Comparison of ENCODE assay signal across 23 cellular contexts in the genomic region with DNA sequence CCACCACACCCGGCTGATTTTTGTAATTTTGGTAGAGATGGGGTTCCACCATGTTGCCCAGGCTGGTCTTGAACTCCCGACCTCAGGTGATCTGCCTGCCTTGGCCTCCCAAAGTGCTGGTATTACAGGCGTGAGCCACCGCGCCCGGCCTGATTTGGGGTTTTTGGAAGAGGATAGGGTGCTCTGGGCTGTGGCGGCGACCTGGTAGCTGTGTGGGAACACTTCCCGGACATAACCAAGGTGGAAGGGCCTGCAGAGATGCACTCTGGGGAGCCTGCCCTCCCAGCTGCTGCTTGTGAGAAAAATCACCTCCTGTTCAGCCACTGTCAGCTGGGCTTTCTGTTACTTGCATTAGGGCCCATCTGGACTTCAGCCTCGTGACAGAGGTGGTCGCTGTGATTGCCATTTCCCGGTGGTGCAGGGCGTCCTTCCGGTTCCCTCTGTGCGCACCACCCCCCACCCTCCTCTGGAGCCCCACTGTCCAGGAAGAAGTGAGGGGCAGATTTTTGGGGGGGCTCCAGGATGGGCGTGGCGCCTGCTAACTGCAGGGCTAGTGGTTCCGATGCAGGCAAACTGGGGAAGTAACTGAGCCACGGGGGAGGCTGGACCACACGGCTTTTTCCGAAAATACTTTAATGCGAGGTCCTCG. TPM values are rescaled to one million over a fixed set of nuclear protein-coding genes. Genes with fewer than 3 reads are reported as not detected.
A peak's percentile ranks its signal among the peaks of the same experiment; 100 is the strongest.
DNase-seq lines count a peak whose midpoint lies in the region; ATAC-seq, FAIRE-seq and TF ChIP-seq lines count a peak whose summit lies in the region.
"Had no signal": no experiment of that assay in that cellular context is flagged by ENCODE, and none has a peak within 500 bp of the region (broad histone marks: within the 10 kb centered on the region; RNA-seq: fewer than 3 reads in every experiment).

No MANE protein-coding gene starts in this region.

- H3K4ac ChIP-seq in neuronal stem cell (ENCODE audit: low read length), result peak overlapping the region; percentile 53

- H2AFZ ChIP-seq in neuronal stem cell (ENCODE audit: low read length), result no peak overlapping the region
- H2AFZ ChIP-seq: hepatocyte had no signal

- WGBS in neuronal stem cell (ENCODE audit: extremely low coverage in 2 of 2, insufficient read length in 2 of 2, insufficient replicate concordance in 1 of 2), 2 donors, result no CpG with 5 or more reads among the region's 23 CpGs

- peaks cover 15 to 16% of the 10 kb centered on the region in 2 donors for H3K36me3 ChIP-seq in neuronal stem cell (replicated peaks in 1 of 2; ENCODE audit: control insufficient read depth in 2 of 2, insufficient read depth in 2 of 2, low read length in 2 of 2)

- H3K9me3 Mint-ChIP-seq in activated CD4-positive, alpha-beta T cell treated with anti-CD3 and anti-CD28 coated beads, Interleukin-2, amount 10 ng/mL, durations not matched to agents 24 days and 14 days, result no peaks in the 10 kb centered on the region
- no peaks in the 10 kb centered on the region for H3K9me3 Mint-ChIP-seq in activated T-helper 17 cell treated with anti-CD3 and anti-CD28 coated beads, Interleukin-2, amount 50 U/mL, for 72 hours
- H3K9me3 Mint-ChIP-seq: HFFc6, type B pancreatic cell, WTC11 had no signal

- H3K18ac ChIP-seq in neuronal stem cell (ENCODE audit: low read length), result peak overlapping the region; percentile 99

- H2BK120ac ChIP-seq in neuronal stem cell (ENCODE audit: low read depth, low read length), result peak overlapping the region; percentile 94

- DNase-seq in activated CD4-positive, alpha-beta T cell treated with anti-CD3 and anti-CD28 coated beads, Interleukin-2, amount 10 ng/mL, durations not matched to agents 24 days and 14 days, result no peak
- DNase-seq in activated CD4-positive, alpha-beta T cell treated with anti-CD3 and anti-CD28 coated beads for 1 hour, result no peak
- no peak for DNase-seq in GM12892 (ENCODE audit: insufficient read length)
- DNase-seq in neuronal stem cell (ENCODE audit: low spot score), result no peak
- no peak for DNase-seq in H4 (ENCODE audit: low spot score)
- DNase-seq in stimulated activated CD4-positive, alpha-beta T cell treated with anti-CD3 and anti-CD28 coated beads, Interleukin-4, amount 100 ng/mL, for 4 hours, result no peak
- DNase-seq: HFFc6, KG1, NCI-H524 treated with DMSO at 0.1 percent for 48 hours, SHP77 treated with DMSO at 0.1 percent for 48 hours had no signal

- FAIRE-seq in GM12892 (lab: Jason Lieb, UNC), result no peak
- FAIRE-seq: bronchial epithelial cell, islet of Langerhans, pancreas had no signal

- no peak overlapping the region for H4K91ac ChIP-seq in neuronal stem cell (ENCODE audit: low read depth, low read length, poor library complexity)

- no peaks in the 10 kb centered on the region for H3K79me1 ChIP-seq in neuronal stem cell (ENCODE audit: low read depth, low read length)

- peaks cover 0 to 11% (median 0%) of the 10 kb centered on the region in 3 experiments for H3K27me3 ChIP-seq in neuronal stem cell (ENCODE audit: control insufficient read depth in 3 of 3, insufficient read depth in 3 of 3, low read depth in 1 of 3, low read length in 3 of 3)
- H3K27me3 ChIP-seq: hepatocyte, pancreas, right lobe of liver had no signal

- H3K36me3 Mint-ChIP-seq in activated CD4-positive, alpha-beta T cell treated with anti-CD3 and anti-CD28 coated beads, Interleukin-2, amount 10 ng/mL, durations not matched to agents 24 days and 14 days (ENCODE audit: low read depth), result peaks cover 44% of the 10 kb centered on the region
- peaks cover 100% of the 10 kb centered on the region for H3K36me3 Mint-ChIP-seq in activated T-helper 17 cell treated with anti-CD3 and anti-CD28 coated beads, Interleukin-2, amount 50 U/mL, for 72 hours (ENCODE audit: low read depth)

- no peak overlapping the region for H2BK15ac ChIP-seq in neuronal stem cell (ENCODE audit: low read length)

- peaks cover 0 to 9% of the 10 kb centered on the region in 2 donors for H3K9me3 ChIP-seq in neuronal stem cell (replicated peaks in 1 of 2; ENCODE audit: control insufficient read depth in 2 of 2, insufficient read depth in 1 of 2, low read depth in 1 of 2, low read length in 2 of 2)
- H3K9me3 ChIP-seq: A549, pancreas, right lobe of liver, stomach had no signal

- no peaks in the 10 kb centered on the region for H3K27me3 Mint-ChIP-seq in activated CD4-positive, alpha-beta T cell treated with anti-CD3 and anti-CD28 coated beads, Interleukin-2, amount 10 ng/mL, durations not matched to agents 24 days and 14 days
- no peaks in the 10 kb centered on the region for H3K27me3 Mint-ChIP-seq in activated T-helper 17 cell treated with anti-CD3 and anti-CD28 coated beads, Interleukin-2, amount 50 U/mL, for 72 hours

- peak overlapping the region; percentile 37 for H3K27ac Mint-ChIP-seq in activated CD4-positive, alpha-beta T cell treated with anti-CD3 and anti-CD28 coated beads, Interleukin-2, amount 10 ng/mL, durations not matched to agents 24 days and 14 days
- peak overlapping the region; percentile 63 for H3K27ac Mint-ChIP-seq in activated T-helper 17 cell treated with anti-CD3 and anti-CD28 coated beads, Interleukin-2, amount 50 U/mL, for 72 hours
- H3K27ac Mint-ChIP-seq: HFFc6, type B pancreatic cell, WTC11 had no signal

- TF ChIP-seq POLR2A in GM12892 (IDR thresholded peaks at IDR 0.05; ENCODE audit: low read depth, low read length), result peak; percentile 2; the same call in 1 of the 2 replicates

- peak overlapping the region; percentile 23 for H3K4me3 Mint-ChIP-seq in activated CD4-positive, alpha-beta T cell treated with anti-CD3 and anti-CD28 coated beads, Interleukin-2, amount 10 ng/mL, durations not matched to agents 24 days and 14 days
- H3K4me3 Mint-ChIP-seq in activated T-helper 17 cell treated with anti-CD3 and anti-CD28 coated beads, Interleukin-2, amount 50 U/mL, for 72 hours, result peak overlapping the region; percentile 93
- H3K4me3 Mint-ChIP-seq: HFFc6 had no signal

- peak overlapping the region; percentile 84 for H2AK5ac ChIP-seq in neuronal stem cell (ENCODE audit: low read depth, low read length)

- no peak overlapping the region for H4K8ac ChIP-seq in neuronal stem cell (ENCODE audit: low read depth, low read length)

- no peak overlapping the region for H3K27ac ChIP-seq in neuronal stem cell (replicated peaks; ENCODE audit: low read length)
- H3K27ac ChIP-seq: epithelial cell of prostate, hepatocyte, pancreas, right lobe of liver, stomach had no signal

- H3K23ac ChIP-seq in neuronal stem cell (ENCODE audit: low read depth, low read length, poor library complexity), result peak overlapping the region; percentile 99

- ATAC-seq in activated T-helper 17 cell treated with anti-CD3 and anti-CD28 coated beads, Interleukin-2, amount 50 U/mL, for 72 hours (replicated peaks), result no peak
- ATAC-seq in GM19035 (IDR thresholded peaks at IDR 0.05; ENCODE audit: unreplicated experiment), result no peak

- peaks cover 21% of the 10 kb centered on the region for H3K4me1 Mint-ChIP-seq in activated CD4-positive, alpha-beta T cell treated with anti-CD3 and anti-CD28 coated beads, Interleukin-2, amount 10 ng/mL, durations not matched to agents 24 days and 14 days
- peaks cover 26% of the 10 kb centered on the region for H3K4me1 Mint-ChIP-seq in activated T-helper 17 cell treated with anti-CD3 and anti-CD28 coated beads, Interleukin-2, amount 50 U/mL, for 72 hours

- peak overlapping the region; percentile 22 for H2BK12ac ChIP-seq in neuronal stem cell (ENCODE audit: low read length)

- H3K9ac ChIP-seq in neuronal stem cell (ENCODE audit: low read depth, low read length, poor library complexity), result no peak overlapping the region

- H2BK5ac ChIP-seq in neuronal stem cell (ENCODE audit: low read length), result peak overlapping the region; percentile 53

- intact Hi-C loops in activated CD4-positive, alpha-beta T cell treated with anti-CD3 and anti-CD28 coated beads, Interleukin-2, amount 10 ng/mL, durations not matched to agents 24 days and 14 days (cut with micrococcal nuclease), result no loop called here

- H3K4me2 ChIP-seq in neuronal stem cell (ENCODE audit: insufficient read depth, low read length, poor library complexity, severe bottlenecking), result no peak overlapping the region

- no peak overlapping the region for H3K14ac ChIP-seq in neuronal stem cell (ENCODE audit: low read length)

- H3K4me1 ChIP-seq in neuronal stem cell (ENCODE audit: control insufficient read depth in 2 of 2, insufficient read depth in 1 of 2, low read depth in 1 of 2, low read length in 2 of 2), result peaks cover 0 to 3% of the 10 kb centered on the region in 2 donors
- H3K4me1 ChIP-seq: pancreas had no signal

- no peak overlapping the region for H3K4me3 ChIP-seq in neuronal stem cell (ENCODE audit: low read length in 2 of 2)
- H3K4me3 ChIP-seq: hepatocyte, lung, right lobe of liver had no signal

RNA-seq across cellular contexts. Expression of gene IL4I1, which starts 7.5 kb away (rescaled TPM):
- total RNA-seq in activated CD4-positive, alpha-beta T cell treated with anti-CD3 and anti-CD28 coated beads, Interleukin-2, amount 10 ng/mL, durations not matched to agents 24 days and 14 days, result 40.4 and 41.4 TPM in 2 replicates
- polyA plus RNA-seq in GM12892 (2012; ENCODE audit: missing spikeins), result 75.8 TPM
- total RNA-seq in activated T-helper 17 cell treated with anti-CD3 and anti-CD28 coated beads, Interleukin-2, amount 50 U/mL, for 72 hours, result 100 to 1,000 TPM in 1 of 2 donors, 10 to 100 TPM in 1; 42.0 to 177 TPM
- polyA plus RNA-seq in neuronal stem cell (2013, experiment 1 of 2), result 0.28 TPM
- 0.26 TPM for polyA plus RNA-seq in neuronal stem cell (2013, experiment 2 of 2)
- 0.15 TPM in 1 of 2 replicates, not detected in the other for total RNA-seq in H4 (2014; rRNA removed; shearing (Covaris generic))

RNA-seq across cellular contexts. Expression of gene TBC1D17, which starts 11.7 kb away (rescaled TPM):
- total RNA-seq in activated CD4-positive, alpha-beta T cell treated with anti-CD3 and anti-CD28 coated beads, Interleukin-2, amount 10 ng/mL, durations not matched to agents 24 days and 14 days, result 36.5 and 36.8 TPM in 2 replicates
- 31.9 TPM for polyA plus RNA-seq in GM12892 (2012; ENCODE audit: missing spikeins)
- 10 to 100 TPM; 21.4 to 57.4 TPM for total RNA-seq in activated T-helper 17 cell treated with anti-CD3 and anti-CD28 coated beads, Interleukin-2, amount 50 U/mL, for 72 hours
- 29.5 TPM for polyA plus RNA-seq in neuronal stem cell (2013, experiment 1 of 2)
- polyA plus RNA-seq in neuronal stem cell (2013, experiment 2 of 2), result 29.9 TPM
- 2.6 and 6.8 TPM in 2 replicates for total RNA-seq in H4 (2014; rRNA removed; shearing (Covaris generic))

RNA-seq across cellular contexts. Expression of gene AKT1S1, which starts 12.0 kb away (rescaled TPM):
- 31.5 and 33.5 TPM in 2 replicates for total RNA-seq in activated CD4-positive, alpha-beta T cell treated with anti-CD3 and anti-CD28 coated beads, Interleukin-2, amount 10 ng/mL, durations not matched to agents 24 days and 14 days
- 11.7 TPM for polyA plus RNA-seq in GM12892 (2012; ENCODE audit: missing spikeins)
- total RNA-seq in activated T-helper 17 cell treated with anti-CD3 and anti-CD28 coated beads, Interleukin-2, amount 50 U/mL, for 72 hours, result 10 to 100 TPM; 33.8 to 72.8 TPM
- 45.3 TPM for polyA plus RNA-seq in neuronal stem cell (2013, experiment 1 of 2)
- 42.9 TPM for polyA plus RNA-seq in neuronal stem cell (2013, experiment 2 of 2)
- 12.8 and 13.4 TPM in 2 replicates for total RNA-seq in H4 (2014; rRNA removed; shearing (Covaris generic))

RNA-seq across cellular contexts. Expression of gene PNKP, which starts 21.8 kb away (rescaled TPM):
- total RNA-seq in activated CD4-positive, alpha-beta T cell treated with anti-CD3 and anti-CD28 coated beads, Interleukin-2, amount 10 ng/mL, durations not matched to agents 24 days and 14 days, result 123 and 124 TPM in 2 replicates
- polyA plus RNA-seq in GM12892 (2012; ENCODE audit: missing spikeins), result 38.9 TPM
- 100 to 1,000 TPM; 100 to 111 TPM for total RNA-seq in activated T-helper 17 cell treated with anti-CD3 and anti-CD28 coated beads, Interleukin-2, amount 50 U/mL, for 72 hours
- 56.3 TPM for polyA plus RNA-seq in neuronal stem cell (2013, experiment 1 of 2)
- 62.9 TPM for polyA plus RNA-seq in neuronal stem cell (2013, experiment 2 of 2)
- 20.5 and 22.7 TPM in 2 replicates for total RNA-seq in H4 (2014; rRNA removed; shearing (Covaris generic))

RNA-seq across cellular contexts. Expression of gene PTOV1, which starts 38.2 kb away (rescaled TPM):
- 121 and 124 TPM in 2 replicates for total RNA-seq in activated CD4-positive, alpha-beta T cell treated with anti-CD3 and anti-CD28 coated beads, Interleukin-2, amount 10 ng/mL, durations not matched to agents 24 days and 14 days
- 44.7 TPM for polyA plus RNA-seq in GM12892 (2012; ENCODE audit: missing spikeins)
- total RNA-seq in activated T-helper 17 cell treated with anti-CD3 and anti-CD28 coated beads, Interleukin-2, amount 50 U/mL, for 72 hours, result 100 to 1,000 TPM in 1 of 2 donors, 10 to 100 TPM in 1; 82.7 to 109 TPM
- 316 TPM for polyA plus RNA-seq in neuronal stem cell (2013, experiment 1 of 2)
- polyA plus RNA-seq in neuronal stem cell (2013, experiment 2 of 2), result 321 TPM
- total RNA-seq in H4 (2014; rRNA removed; shearing (Covaris generic)), result 99.9 and 101 TPM in 2 replicates

Comparison
In these comparisons a context has a peak if more than half of its experiments do, and no peak if none do; other contexts are left out.
1. RNA of gene IL4I1, which starts 7.5 kb away (total RNA-seq): 42.0 to 177 TPM in activated T-helper 17 cell treated with anti-CD3 and anti-CD28 coated beads, Interleukin-2, amount 50 U/mL, for 72 hours and 40.4 to 41.4 TPM in activated CD4-positive, alpha-beta T cell treated with anti-CD3 and anti-CD28 coated beads, Interleukin-2, amount 10 ng/mL, durations not matched to agents 24 days and 14 days; 0.15 TPM in H4; every median in the first group is over 10 times any median in the second.